23 cellular contexts compared by ENCODE assay signal in genomic region chr9:93053781-93054331, GRCh38. TPM values are rescaled to one million over a fixed set of nuclear protein-coding genes. Genes with fewer than 3 reads are reported as not detected.
A peak's percentile ranks its signal among the peaks of the same experiment; 100 is the strongest.
DNase-seq lines count a peak whose midpoint lies in the region; ATAC-seq and TF ChIP-seq lines count a peak whose summit lies in the region.
"Had no signal": no experiment of that assay in that cellular context is flagged by ENCODE, and none has a peak within 500 bp of the region (broad histone marks: within the 10 kb centered on the region; RNA-seq: fewer than 3 reads in every experiment).

No MANE protein-coding gene starts in this region.

- H3K36me3 ChIP-seq in CD4-positive, CD25-positive, alpha-beta regulatory T cell (ENCODE audit: control insufficient read depth, insufficient read depth, low read length), result no peaks in the 10 kb centered on the region
- H3K36me3 ChIP-seq in ascending aorta, result no peaks in the 10 kb centered on the region
- no peaks in the 10 kb centered on the region for H3K36me3 ChIP-seq in neutrophil

- peaks cover 0 to 55% (median 8%) of the 10 kb centered on the region in 4 donors for H3K4me1 Mint-ChIP-seq in CD4-positive, CD25-positive, alpha-beta regulatory T cell

- no peak for DNase-seq in CD4-positive, CD25-positive, alpha-beta regulatory T cell
- DNase-seq in ELF-1 (ENCODE audit: low read depth, low spot score) (peak; percentile 75), ascending aorta (ENCODE audit: low spot score in 2 of 2) (no peak), DMS153 (lab: John Stamatoyannopoulos, UW) (no peak), 8988T (no peak), NCI-H446 treated with DMSO at 0.1 percent for 48 hours (lab: John Stamatoyannopoulos, UW) (no peak)
- DNase-seq: activated CD4-positive, alpha-beta T cell treated with anti-CD3 and anti-CD28 coated beads for 36 hours; activated naive CD4-positive, alpha-beta T cell; activated T-cell treated with anti-CD3 and anti-CD28 coated beads, Interleukin-2, amount 50 U/mL, for 4 hours; amygdala; effector CD4-positive, alpha-beta T cell; GF-D8; glutamatergic neuron; HCEC 1CT; KBM-7; midbrain; natural killer cell; NCI-H2107; stimulated activated CD4-positive, alpha-beta T cell treated with anti-CD3 and anti-CD28 coated beads, Interleukin-12 subunit alpha, Interleukin-12 subunit beta, amount 100 ng/mL, for 4 hours; stimulated activated CD4-positive, alpha-beta T cell treated with anti-CD3 and anti-CD28 coated beads, Interleukin-4, amount 100 ng/mL, for 1 hour; substantia nigra had no signal

- peaks cover 18% of the 10 kb centered on the region for H3K4me1 ChIP-seq in CD4-positive, CD25-positive, alpha-beta regulatory T cell (ENCODE audit: control insufficient read depth, insufficient read depth, low read length, poor library complexity, severe bottlenecking)
- H3K4me1 ChIP-seq in ascending aorta (peaks cover 19 to 57% of the 10 kb centered on the region in 2 donors), neutrophil (ENCODE audit: control insufficient read depth in 1 of 2, insufficient read depth in 1 of 2, low read depth in 1 of 2, low read length in 1 of 2) (peaks cover 68 to 77% of the 10 kb centered on the region in 2 experiments)

- intact Hi-C loops in ascending aorta (cut with DNase I), result loop anchor here (2.0 to 5.0 kb wide), 3 partner anchors 19 to 397 kb away; partner anchors contain the start of genes FAM120A and ZNF484

- H3K27ac ChIP-seq in CD4-positive, CD25-positive, alpha-beta regulatory T cell (ENCODE audit: insufficient read depth, low read length, poor library complexity, severe bottlenecking), result no peak overlapping the region
- H3K27ac ChIP-seq in ascending aorta, result peak overlapping the region; percentile 90 to 92
- H3K27ac ChIP-seq in neutrophil, result peak overlapping the region; percentile 73

- H3K36me3 Mint-ChIP-seq in CD4-positive, CD25-positive, alpha-beta regulatory T cell, result no peaks in the 10 kb centered on the region
- H3K36me3 Mint-ChIP-seq: natural killer cell had no signal

- no peaks in the 10 kb centered on the region for H3K27me3 ChIP-seq in CD4-positive, CD25-positive, alpha-beta regulatory T cell (ENCODE audit: control insufficient read depth, insufficient read depth, low read length)
- H3K27me3 ChIP-seq in ascending aorta, result no peaks in the 10 kb centered on the region
- no peaks in the 10 kb centered on the region for H3K27me3 ChIP-seq in neutrophil

- no peak for TF ChIP-seq CTCF in ascending aorta (IDR thresholded peaks at IDR 0.05)
- no peak for TF ChIP-seq CTCF in neutrophil (IDR thresholded peaks at IDR 0.05)

- peak overlapping the region in 2 of 4 donors; percentile 29 to 47 for H3K4me3 Mint-ChIP-seq in CD4-positive, CD25-positive, alpha-beta regulatory T cell
- H3K4me3 Mint-ChIP-seq: activated CD4-positive, alpha-beta T cell treated with anti-CD3 and anti-CD28 coated beads for 36 hours; activated T-cell treated with anti-CD3 and anti-CD28 coated beads, Interleukin-2, amount 50 U/mL, for 4 hours; natural killer cell had no signal

- H3K9me3 Mint-ChIP-seq in CD4-positive, CD25-positive, alpha-beta regulatory T cell, result no peaks in the 10 kb centered on the region
- H3K9me3 Mint-ChIP-seq: activated T-cell treated with anti-CD3 and anti-CD28 coated beads, Interleukin-2, amount 50 U/mL, for 4 hours; natural killer cell had no signal

- H3K27ac Mint-ChIP-seq in CD4-positive, CD25-positive, alpha-beta regulatory T cell, result peak overlapping the region in 2 of 3 donors; percentile 23 to 71
- H3K27ac Mint-ChIP-seq: activated CD4-positive, alpha-beta T cell treated with anti-CD3 and anti-CD28 coated beads for 36 hours; natural killer cell had no signal

- no peak for ATAC-seq in CD4-positive, CD25-positive, alpha-beta regulatory T cell (ENCODE audit: low read depth in 2 of 2)
- ATAC-seq: activated CD4-positive, alpha-beta T cell treated with anti-CD3 and anti-CD28 coated beads for 36 hours; sciatic nerve had no signal

- no peaks in the 10 kb centered on the region for H3K9me3 ChIP-seq in CD4-positive, CD25-positive, alpha-beta regulatory T cell (ENCODE audit: control insufficient read depth in 2 of 2, low read length in 2 of 2)
- H3K9me3 ChIP-seq in ascending aorta (no peaks in the 10 kb centered on the region), neutrophil (no peaks in the 10 kb centered on the region)

- H3K4me3 ChIP-seq in CD4-positive, CD25-positive, alpha-beta regulatory T cell (ENCODE audit: low read depth, low read length), result no peak overlapping the region
- H3K4me3 ChIP-seq in ascending aorta (no peak overlapping the region), neutrophil (ENCODE audit: low read depth in 1 of 2, low read length in 1 of 2) (no peak overlapping the region)

- H3K27me3 Mint-ChIP-seq in CD4-positive, CD25-positive, alpha-beta regulatory T cell, result no peaks in the 10 kb centered on the region
- H3K27me3 Mint-ChIP-seq: activated CD4-positive, alpha-beta T cell treated with anti-CD3 and anti-CD28 coated beads for 36 hours had no signal

RNA-seq across cellular contexts. Expression of gene SUSD3, which starts 4.6 kb away (rescaled TPM):
- 68.7 TPM for total RNA-seq in CD4-positive, CD25-positive, alpha-beta regulatory T cell
- 100 to 1,000 TPM; 187 to 229 (median 210) TPM for polyA plus RNA-seq in CD4-positive, CD25-positive, alpha-beta regulatory T cell
- not detected for total RNA-seq in ascending aorta

RNA-seq across cellular contexts. Expression of gene CARD19, which starts 42.2 kb away (rescaled TPM):
- 60.0 TPM for total RNA-seq in CD4-positive, CD25-positive, alpha-beta regulatory T cell
- polyA plus RNA-seq in CD4-positive, CD25-positive, alpha-beta regulatory T cell, result 10 to 100 TPM; 64.8 to 89.1 (median 75.3) TPM
- total RNA-seq in ascending aorta, result 212 TPM

Comparison
In these comparisons a context has a peak if more than half of its experiments do, and no peak if none do; other contexts are left out.
1. RNA of gene SUSD3, which starts 4.6 kb away (total RNA-seq): 68.7 TPM in CD4-positive, CD25-positive, alpha-beta regulatory T cell (single experiment); not detected in ascending aorta (single experiment); every median in the first group is over 10 times any median in the second.